In the genomic region with DNA sequence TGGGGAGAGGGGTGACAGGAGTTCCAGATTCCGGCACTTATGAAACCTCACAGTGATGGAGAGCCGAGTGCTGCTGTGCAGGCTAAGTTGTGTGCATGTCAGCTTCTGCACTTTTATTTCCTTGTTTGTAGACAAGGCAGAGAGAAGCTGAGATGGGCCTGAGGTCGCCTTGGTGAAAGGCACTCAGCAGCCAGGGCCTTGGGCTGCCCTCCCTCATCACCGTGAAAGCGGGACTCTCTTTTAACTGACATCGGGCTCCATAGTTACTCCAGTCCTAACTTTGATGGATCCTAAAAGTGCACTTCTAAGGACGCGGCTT, we compare ENCODE assay signal across 2 cellular contexts.
TF ChIP-seq lines count a peak whose summit lies in the region.

No MANE protein-coding gene starts in this region.

TF ChIP-seq in liver, 16 proteins besides CTCF, POLR2A, EP300 and RAD21:
- TF ChIP-seq, protein P1, sequence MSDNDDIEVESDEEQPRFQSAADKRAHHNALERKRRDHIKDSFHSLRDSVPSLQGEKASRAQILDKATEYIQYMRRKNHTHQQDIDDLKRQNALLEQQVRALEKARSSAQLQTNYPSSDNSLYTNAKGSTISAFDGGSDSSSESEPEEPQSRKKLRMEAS (IDR thresholded peaks at IDR 0.05): no peak
- no peak for TF ChIP-seq GABPA (IDR thresholded peaks at IDR 0.05 in 1 of 2, conservative IDR thresholded peaks at IDR 0.05 in 1 of 2)
- no peak for TF ChIP-seq NR2F2 (IDR thresholded peaks at IDR 0.05)

TF ChIP-seq in HepG2, 621 proteins besides CTCF, POLR2A, EP300 and RAD21:
- no peak for TF ChIP-seq ZNF296 (CRISPR knock-in tag; conservative IDR thresholded peaks at IDR 0.05)
- no peak for TF ChIP-seq SOX6 (IDR thresholded peaks at IDR 0.05)
- TF ChIP-seq SOX6 (CRISPR knock-in tag; IDR thresholded peaks at IDR 0.05): no peak
- no peak for TF ChIP-seq ZNF83 (CRISPR knock-in tag; IDR thresholded peaks at IDR 0.05; ENCODE audit: borderline replicate concordance)
- TF ChIP-seq, protein P2, sequence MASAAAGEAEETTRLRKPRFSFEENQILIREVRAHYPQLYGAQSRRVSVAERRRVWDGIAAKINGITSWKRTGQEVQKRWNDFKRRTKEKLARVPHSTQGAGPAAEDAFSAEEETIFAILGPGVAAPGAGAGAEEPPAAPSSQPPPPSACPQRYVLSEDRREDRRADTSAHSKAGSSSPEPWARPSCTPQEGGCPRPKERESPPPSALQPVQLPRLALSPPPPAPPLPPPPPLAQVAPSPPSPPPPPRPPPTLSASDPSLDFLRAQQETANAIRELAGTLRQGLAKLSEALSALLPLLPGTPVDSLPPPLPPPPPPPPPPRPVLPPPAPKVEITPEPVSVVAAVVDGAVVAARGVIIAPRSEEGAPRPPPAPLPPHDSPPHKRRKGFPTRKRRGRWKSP (CRISPR knock-in tag; IDR thresholded peaks at IDR 0.05): no peak
- no peak for TF ChIP-seq EEA1 (CRISPR knock-in tag; IDR thresholded peaks at IDR 0.05; ENCODE audit: borderline replicate concordance)
- no peak for TF ChIP-seq ERF (CRISPR knock-in tag; IDR thresholded peaks at IDR 0.05)
- TF ChIP-seq FOXK2 (IDR thresholded peaks at IDR 0.05): no peak
- TF ChIP-seq, protein P3, sequence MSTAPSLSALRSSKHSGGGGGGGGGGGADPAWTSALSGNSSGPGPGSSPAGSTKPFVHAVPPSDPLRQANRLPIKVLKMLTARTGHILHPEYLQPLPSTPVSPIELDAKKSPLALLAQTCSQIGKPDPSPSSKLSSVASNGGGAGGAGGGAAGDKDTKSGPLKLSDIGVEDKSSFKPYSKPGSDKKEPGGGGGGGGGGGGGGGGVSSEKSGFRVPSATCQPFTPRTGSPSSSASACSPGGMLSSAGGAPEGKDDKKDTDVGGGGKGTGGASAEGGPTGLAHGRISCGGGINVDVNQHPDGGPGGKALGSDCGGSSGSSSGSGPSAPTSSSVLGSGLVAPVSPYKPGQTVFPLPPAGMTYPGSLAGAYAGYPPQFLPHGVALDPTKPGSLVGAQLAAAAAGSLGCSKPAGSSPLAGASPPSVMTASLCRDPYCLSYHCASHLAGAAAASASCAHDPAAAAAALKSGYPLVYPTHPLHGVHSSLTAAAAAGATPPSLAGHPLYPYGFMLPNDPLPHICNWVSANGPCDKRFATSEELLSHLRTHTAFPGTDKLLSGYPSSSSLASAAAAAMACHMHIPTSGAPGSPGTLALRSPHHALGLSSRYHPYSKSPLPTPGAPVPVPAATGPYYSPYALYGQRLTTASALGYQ (CRISPR knock-in tag; IDR thresholded peaks at IDR 0.05): no peak
- TF ChIP-seq XRCC5 (optimal IDR thresholded peaks at IDR 0.05; ENCODE audit: low read length): no peak
- TF ChIP-seq, protein P4, sequence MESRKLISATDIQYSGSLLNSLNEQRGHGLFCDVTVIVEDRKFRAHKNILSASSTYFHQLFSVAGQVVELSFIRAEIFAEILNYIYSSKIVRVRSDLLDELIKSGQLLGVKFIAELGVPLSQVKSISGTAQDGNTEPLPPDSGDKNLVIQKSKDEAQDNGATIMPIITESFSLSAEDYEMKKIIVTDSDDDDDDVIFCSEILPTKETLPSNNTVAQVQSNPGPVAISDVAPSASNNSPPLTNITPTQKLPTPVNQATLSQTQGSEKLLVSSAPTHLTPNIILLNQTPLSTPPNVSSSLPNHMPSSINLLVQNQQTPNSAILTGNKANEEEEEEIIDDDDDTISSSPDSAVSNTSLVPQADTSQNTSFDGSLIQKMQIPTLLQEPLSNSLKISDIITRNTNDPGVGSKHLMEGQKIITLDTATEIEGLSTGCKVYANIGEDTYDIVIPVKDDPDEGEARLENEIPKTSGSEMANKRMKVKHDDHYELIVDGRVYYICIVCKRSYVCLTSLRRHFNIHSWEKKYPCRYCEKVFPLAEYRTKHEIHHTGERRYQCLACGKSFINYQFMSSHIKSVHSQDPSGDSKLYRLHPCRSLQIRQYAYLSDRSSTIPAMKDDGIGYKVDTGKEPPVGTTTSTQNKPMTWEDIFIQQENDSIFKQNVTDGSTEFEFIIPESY (CRISPR knock-in tag; IDR thresholded peaks at IDR 0.05): no peak
- TF ChIP-seq SRSF4 (IDR thresholded peaks at IDR 0.05; ENCODE audit: low read depth, low read length, poor library complexity, severe bottlenecking): no peak
